Comparison of ENCODE assay signal across 2 cellular contexts in the genomic region with DNA sequence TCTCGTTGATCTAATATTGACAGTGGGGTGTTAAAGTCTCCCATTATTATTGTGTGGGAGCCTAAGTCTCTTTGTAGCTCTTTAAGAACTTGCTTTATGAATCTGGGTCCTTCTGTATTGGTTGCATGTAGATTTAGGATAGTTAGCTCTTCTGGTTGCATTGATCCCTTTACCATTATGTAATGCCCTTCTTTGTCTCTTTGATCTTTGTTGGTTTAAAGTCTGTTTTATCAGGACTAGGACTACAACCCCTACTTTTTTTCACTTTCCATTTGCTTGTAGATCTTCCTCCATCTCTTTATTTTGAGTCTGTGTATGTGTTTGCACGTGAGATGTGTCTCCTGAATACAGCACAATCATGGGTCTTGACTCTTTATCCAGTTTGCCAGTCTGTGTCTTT.
DNase-seq lines count a peak whose midpoint lies in the region; ATAC-seq, FAIRE-seq and TF ChIP-seq lines count a peak whose summit lies in the region.
"Not testable (repeated sequence)": the region's sequence is repeated elsewhere in the genome, so short reads cannot be mapped to it uniquely, and the experiment has no call there.

No MANE protein-coding gene starts in this region.

- 72% methylated on average over 2 of the region's 2 CpGs for WGBS in HepG2 (ENCODE audit: low lambda C conversion rate)
- WGBS in liver = 89% methylated on average over 2 of the region's 2 CpGs

- CTCF ChIA-PET in HepG2 (lab: Yijun Ruan, JAX; ENCODE audit: low intra/inter-chr PET ratio, low total read pairs) = not testable (repeated sequence)

- intact Hi-C loops in HepG2 (cut with micrococcal nuclease; ENCODE audit: unreplicated experiment) = loop anchor here (10.0 kb wide), 1 partner anchor 204 kb away; a partner anchor contains a TSS

- BruUV-seq in HepG2 (replicated peaks; lab: Mats Ljungman, UMichigan) = not testable (repeated sequence)

- in situ Hi-C loops in HepG2 (cut with HindIII; ENCODE audit: extremely low pct_ligation_motif_present, low pct_unique_long_range_greater_than_20kb) = not testable (repeated sequence)

- H3K27me3 ChIP-seq in HepG2 (ENCODE audit: control insufficient read depth in 1 of 2, insufficient read depth in 2 of 2, low read length in 2 of 2); liver (ENCODE audit: control insufficient read depth in 4 of 4, insufficient read depth in 4 of 4, low read length in 3 of 4): not testable (repeated sequence)

- not testable (repeated sequence) for H4K20me1 ChIP-seq in HepG2 (ENCODE audit: insufficient read depth, low read length)

- TF ChIP-seq EP300 in HepG2 (IDR thresholded peaks at IDR 0.05; ENCODE audit: low read depth in 2 of 2, low read length in 2 of 2); HepG2 (CRISPR knock-in tag; IDR thresholded peaks at IDR 0.05; ENCODE audit: borderline replicate concordance): not testable (repeated sequence)

- not testable (repeated sequence) for TF ChIP-seq RAD21 in HepG2 (CRISPR knock-in tag; IDR thresholded peaks at IDR 0.05); liver (IDR thresholded peaks at IDR 0.05)

- not testable (repeated sequence) for ATAC-seq in HepG2

- H3K36me3 ChIP-seq in HepG2 (replicated peaks in 1 of 2; ENCODE audit: control insufficient read depth in 1 of 2, insufficient read depth in 2 of 2, low read length in 2 of 2) (peaks cover 3 to 10% of the 10 kb centered on the region in 2 experiments; a peak in 4 of 5 replicates), liver (ENCODE audit: control insufficient read depth in 4 of 4, insufficient read depth in 3 of 4, low read depth in 1 of 4, low read length in 3 of 4) (peaks cover 0 to 18% (median 11%) of the 10 kb centered on the region in 4 donors)

- not testable (repeated sequence) for H3K4me3 ChIP-seq in HepG2 (replicated peaks in 1 of 3; ENCODE audit: insufficient read depth in 1 of 3, low read depth in 2 of 3, low read length in 3 of 3); liver (ENCODE audit: low read depth in 1 of 3, low read length in 3 of 3)

- H3K27ac ChIP-seq in HepG2 (ENCODE audit: extremely low read length, insufficient read depth, low read length); liver (ENCODE audit: low read depth in 1 of 2, low read length in 2 of 2): not testable (repeated sequence)

- H3K4me2 ChIP-seq in HepG2 (ENCODE audit: low read depth, low read length) = not testable (repeated sequence)

- not testable (repeated sequence) for H2AFZ ChIP-seq in HepG2 (ENCODE audit: low read length)

- DNase-seq in HepG2 (ENCODE audit: low spot score) = peak; percentile 13

- POLR2A ChIA-PET in HepG2 (lab: Yijun Ruan, JAX) = not testable (repeated sequence)

- FAIRE-seq in HepG2 (lab: Jason Lieb, UNC) = not testable (repeated sequence)

- not testable (repeated sequence) for H3K9me3 ChIP-seq in HepG2 (ENCODE audit: low read length); liver (ENCODE audit: control insufficient read depth in 4 of 4, low read length in 3 of 4)

- H3K9ac ChIP-seq in HepG2 (ENCODE audit: insufficient read depth, low read depth, low read length); liver (ENCODE audit: low read depth in 1 of 2, low read length in 2 of 2): not testable (repeated sequence)

- not testable (repeated sequence) for H3K79me2 ChIP-seq in HepG2 (ENCODE audit: insufficient read depth, low read length)

- peaks cover 53% of the 10 kb centered on the region for H3K4me1 ChIP-seq in HepG2 (ENCODE audit: insufficient read depth, low read length)
- H3K4me1 ChIP-seq in liver (ENCODE audit: control insufficient read depth in 4 of 4, insufficient read depth in 4 of 4, low read length in 3 of 4) = not testable (repeated sequence)

- TF ChIP-seq POLR2A in HepG2 (IDR thresholded peaks at IDR 0.05; ENCODE audit: insufficient read depth in 1 of 2, low read depth in 2 of 2, low read length in 2 of 2) = not testable (repeated sequence)

- not testable (repeated sequence) for TF ChIP-seq CTCF in HepG2 (CRISPR knock-in tag; IDR thresholded peaks at IDR 0.05); liver (IDR thresholded peaks at IDR 0.05; ENCODE audit: low read depth, low read length, missing input control)

TF ChIP-seq in HepG2, 621 proteins besides CTCF, POLR2A, EP300 and RAD21 (continues in another document):
- TF ChIP-seq FOXA3 (CRISPR knock-in tag; IDR thresholded peaks at IDR 0.05) (peak; percentile 43), GATAD2A (CRISPR knock-in tag; IDR thresholded peaks at IDR 0.05) (peak; percentile 40; the same call in 1 of the 2 replicates), TCF7 (IDR thresholded peaks at IDR 0.05; ENCODE audit: low read depth) (peak; percentile 72; the same call in 1 of the 2 replicates), ZNF232 (CRISPR knock-in tag; IDR thresholded peaks at IDR 0.05; ENCODE audit: borderline replicate concordance) (peak; percentile 99)
- TF ChIP-seq, protein P1, sequence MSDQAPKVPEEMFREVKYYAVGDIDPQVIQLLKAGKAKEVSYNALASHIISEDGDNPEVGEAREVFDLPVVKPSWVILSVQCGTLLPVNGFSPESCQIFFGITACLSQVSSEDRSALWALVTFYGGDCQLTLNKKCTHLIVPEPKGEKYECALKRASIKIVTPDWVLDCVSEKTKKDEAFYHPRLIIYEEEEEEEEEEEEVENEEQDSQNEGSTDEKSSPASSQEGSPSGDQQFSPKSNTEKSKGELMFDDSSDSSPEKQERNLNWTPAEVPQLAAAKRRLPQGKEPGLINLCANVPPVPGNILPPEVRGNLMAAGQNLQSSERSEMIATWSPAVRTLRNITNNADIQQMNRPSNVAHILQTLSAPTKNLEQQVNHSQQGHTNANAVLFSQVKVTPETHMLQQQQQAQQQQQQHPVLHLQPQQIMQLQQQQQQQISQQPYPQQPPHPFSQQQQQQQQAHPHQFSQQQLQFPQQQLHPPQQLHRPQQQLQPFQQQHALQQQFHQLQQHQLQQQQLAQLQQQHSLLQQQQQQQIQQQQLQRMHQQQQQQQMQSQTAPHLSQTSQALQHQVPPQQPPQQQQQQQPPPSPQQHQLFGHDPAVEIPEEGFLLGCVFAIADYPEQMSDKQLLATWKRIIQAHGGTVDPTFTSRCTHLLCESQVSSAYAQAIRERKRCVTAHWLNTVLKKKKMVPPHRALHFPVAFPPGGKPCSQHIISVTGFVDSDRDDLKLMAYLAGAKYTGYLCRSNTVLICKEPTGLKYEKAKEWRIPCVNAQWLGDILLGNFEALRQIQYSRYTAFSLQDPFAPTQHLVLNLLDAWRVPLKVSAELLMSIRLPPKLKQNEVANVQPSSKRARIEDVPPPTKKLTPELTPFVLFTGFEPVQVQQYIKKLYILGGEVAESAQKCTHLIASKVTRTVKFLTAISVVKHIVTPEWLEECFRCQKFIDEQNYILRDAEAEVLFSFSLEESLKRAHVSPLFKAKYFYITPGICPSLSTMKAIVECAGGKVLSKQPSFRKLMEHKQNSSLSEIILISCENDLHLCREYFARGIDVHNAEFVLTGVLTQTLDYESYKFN (CRISPR knock-in tag; conservative IDR thresholded peaks at IDR 0.05) = peak; percentile 42; the same call in 1 of the 2 replicates

TF ChIP-seq in liver, 16 proteins besides CTCF, POLR2A, EP300 and RAD21:
- peak; percentile 25 to 58 for TF ChIP-seq HNF4A (conservative IDR thresholded peaks at IDR 0.05)
